Comparison of ENCODE assay signal across 9 cellular contexts in genomic region chr13:61414686-61415664, GRCh38. TPM values are rescaled to one million over a fixed set of nuclear protein-coding genes. Genes with fewer than 3 reads are reported as not detected.
A peak's percentile ranks its signal among the peaks of the same experiment; 100 is the strongest.
DNase-seq lines count a peak whose midpoint lies in the region; ATAC-seq and TF ChIP-seq lines count a peak whose summit lies in the region.
"Had no signal": no experiment of that assay in that cellular context is flagged by ENCODE, and none has a peak within 500 bp of the region (broad histone marks: within the 10 kb centered on the region; RNA-seq: fewer than 3 reads in every experiment).

No MANE protein-coding gene starts in this region.

- H3K4me1 Mint-ChIP-seq in activated CD8-positive, alpha-beta memory T cell treated with anti-CD3 and anti-CD28 coated beads, Interleukin-2, amount 10 ng/mL, durations not matched to agents 7 days and 5 days: no peaks in the 10 kb centered on the region
- H3K4me1 Mint-ChIP-seq in activated naive CD4-positive, alpha-beta T cell treated with anti-CD3 and anti-CD28 coated beads for 36 hours (ENCODE audit: low read depth): no peaks in the 10 kb centered on the region
- H3K4me1 Mint-ChIP-seq: activated naive CD8-positive, alpha-beta T cell treated with anti-CD3 and anti-CD28 coated beads, Interleukin-2, amount 10 ng/mL, durations not matched to agents 7 days and 5 days had no signal

- H3K4me2 ChIP-seq in osteoblast (ENCODE audit: insufficient read depth, low read length): no peak overlapping the region

- H3K4me1 ChIP-seq in osteoblast (ENCODE audit: insufficient read depth, low read length): no peaks in the 10 kb centered on the region

- H3K9me3 ChIP-seq in osteoblast (ENCODE audit: low read depth, low read length): no peaks in the 10 kb centered on the region

- peak; percentile 51 for DNase-seq in HT-29 (ENCODE audit: low spot score)
- peak; percentile 82 to 86 for DNase-seq in SHP77 (lab: John Stamatoyannopoulos, UW)
- DNase-seq in glomerular visceral epithelial cell (ENCODE audit: extremely low spot score): peak; percentile 85
- DNase-seq in osteoblast (ENCODE audit: insufficient read length, low spot score, missing footprints): peak; percentile 55
- no peak for DNase-seq in activated CD8-positive, alpha-beta memory T cell treated with anti-CD3 and anti-CD28 coated beads, Interleukin-2, amount 10 ng/mL, durations not matched to agents 7 days and 5 days
- DNase-seq in activated naive CD4-positive, alpha-beta T cell treated with anti-CD3 and anti-CD28 coated beads for 36 hours: no peak
- no peak for DNase-seq in T1000 (lab: John Stamatoyannopoulos, UW)
- DNase-seq: activated naive CD8-positive, alpha-beta T cell treated with anti-CD3 and anti-CD28 coated beads, Interleukin-2, amount 10 ng/mL, durations not matched to agents 7 days and 5 days had no signal

- H3K27me3 ChIP-seq in osteoblast (ENCODE audit: insufficient read depth, low read length): no peaks in the 10 kb centered on the region

- TF ChIP-seq CTCF in osteoblast (IDR thresholded peaks at IDR 0.05; ENCODE audit: extremely low read depth, low read depth, low read length): no peak

- no peak overlapping the region for H2AFZ ChIP-seq in osteoblast (ENCODE audit: low read length)

- intact Hi-C loops in activated naive CD4-positive, alpha-beta T cell treated with anti-CD3 and anti-CD28 coated beads for 36 hours (cut with micrococcal nuclease): loop anchor here (5.0 kb wide), 1 partner anchor 288 kb away; no protein-coding TSS in a partner anchor

- H3K9me3 Mint-ChIP-seq in activated CD8-positive, alpha-beta memory T cell treated with anti-CD3 and anti-CD28 coated beads, Interleukin-2, amount 10 ng/mL, durations not matched to agents 7 days and 5 days (ENCODE audit: low read depth): no peaks in the 10 kb centered on the region
- H3K9me3 Mint-ChIP-seq in activated naive CD4-positive, alpha-beta T cell treated with anti-CD3 and anti-CD28 coated beads for 36 hours: no peaks in the 10 kb centered on the region
- H3K9me3 Mint-ChIP-seq: activated naive CD8-positive, alpha-beta T cell treated with anti-CD3 and anti-CD28 coated beads, Interleukin-2, amount 10 ng/mL, durations not matched to agents 7 days and 5 days had no signal

- H3K4me3 Mint-ChIP-seq in activated CD8-positive, alpha-beta memory T cell treated with anti-CD3 and anti-CD28 coated beads, Interleukin-2, amount 10 ng/mL, durations not matched to agents 7 days and 5 days: no peak overlapping the region
- H3K4me3 Mint-ChIP-seq in activated naive CD4-positive, alpha-beta T cell treated with anti-CD3 and anti-CD28 coated beads for 36 hours: no peak overlapping the region
- H3K4me3 Mint-ChIP-seq: activated naive CD8-positive, alpha-beta T cell treated with anti-CD3 and anti-CD28 coated beads, Interleukin-2, amount 10 ng/mL, durations not matched to agents 7 days and 5 days had no signal

- H3K79me2 ChIP-seq in osteoblast (ENCODE audit: insufficient read depth, low read length): no peaks in the 10 kb centered on the region

- peaks cover 20% of the 10 kb centered on the region for H3K27me3 Mint-ChIP-seq in activated CD8-positive, alpha-beta memory T cell treated with anti-CD3 and anti-CD28 coated beads, Interleukin-2, amount 10 ng/mL, durations not matched to agents 7 days and 5 days
- H3K27me3 Mint-ChIP-seq in activated naive CD4-positive, alpha-beta T cell treated with anti-CD3 and anti-CD28 coated beads for 36 hours (ENCODE audit: low read depth): peaks cover 42% of the 10 kb centered on the region

- H3K4me3 ChIP-seq in osteoblast (ENCODE audit: insufficient read depth, low read length): no peak overlapping the region

- no peak overlapping the region for H3K27ac ChIP-seq in osteoblast (ENCODE audit: low read depth, low read length)

- no peaks in the 10 kb centered on the region for H3K36me3 ChIP-seq in osteoblast (ENCODE audit: insufficient read depth, low read length)

- no peak overlapping the region for H3K27ac Mint-ChIP-seq in activated CD8-positive, alpha-beta memory T cell treated with anti-CD3 and anti-CD28 coated beads, Interleukin-2, amount 10 ng/mL, durations not matched to agents 7 days and 5 days
- no peak overlapping the region for H3K27ac Mint-ChIP-seq in activated naive CD4-positive, alpha-beta T cell treated with anti-CD3 and anti-CD28 coated beads for 36 hours
- H3K27ac Mint-ChIP-seq: activated naive CD8-positive, alpha-beta T cell treated with anti-CD3 and anti-CD28 coated beads, Interleukin-2, amount 10 ng/mL, durations not matched to agents 7 days and 5 days had no signal

- no peak for ATAC-seq in activated CD8-positive, alpha-beta memory T cell treated with anti-CD3 and anti-CD28 coated beads, Interleukin-2, amount 10 ng/mL, durations not matched to agents 7 days and 5 days
- no peak for ATAC-seq in HG02884 (IDR thresholded peaks at IDR 0.05; ENCODE audit: unreplicated experiment)

- no peaks in the 10 kb centered on the region for H4K20me1 ChIP-seq in osteoblast (ENCODE audit: insufficient read depth, low read length)

- no peaks in the 10 kb centered on the region for H3K36me3 Mint-ChIP-seq in activated CD8-positive, alpha-beta memory T cell treated with anti-CD3 and anti-CD28 coated beads, Interleukin-2, amount 10 ng/mL, durations not matched to agents 7 days and 5 days
- peaks cover 1% of the 10 kb centered on the region for H3K36me3 Mint-ChIP-seq in activated naive CD4-positive, alpha-beta T cell treated with anti-CD3 and anti-CD28 coated beads for 36 hours (ENCODE audit: low read depth)
- H3K36me3 Mint-ChIP-seq: activated naive CD8-positive, alpha-beta T cell treated with anti-CD3 and anti-CD28 coated beads, Interleukin-2, amount 10 ng/mL, durations not matched to agents 7 days and 5 days had no signal

- CTCF ChIA-PET in activated CD8-positive, alpha-beta memory T cell treated with anti-CD3 and anti-CD28 coated beads, Interleukin-2, amount 10 ng/mL, durations not matched to agents 7 days and 5 days (lab: Charles Lee): no interaction called here
- CTCF ChIA-PET in activated naive CD4-positive, alpha-beta T cell treated with anti-CD3 and anti-CD28 coated beads for 36 hours (lab: Charles Lee): no interaction called here

RNA-seq across cellular contexts. Expression of gene PCDH20, which starts 0.7 kb away (rescaled TPM):
- total RNA-seq in HT-29 (2014; rRNA removed; shearing (Covaris generic)): 0.13 and 0.18 TPM in 2 replicates
- total RNA-seq in osteoblast: not detected in 2 replicates
- total RNA-seq in activated CD8-positive, alpha-beta memory T cell treated with anti-CD3 and anti-CD28 coated beads, Interleukin-2, amount 10 ng/mL, durations not matched to agents 7 days and 5 days: not detected
- not detected for total RNA-seq in activated naive CD4-positive, alpha-beta T cell treated with anti-CD3 and anti-CD28 coated beads for 36 hours
- total RNA-seq: activated naive CD8-positive, alpha-beta T cell treated with anti-CD3 and anti-CD28 coated beads, Interleukin-2, amount 10 ng/mL, durations not matched to agents 7 days and 5 days had no signal

Comparison
In these comparisons a context has a peak if more than half of its experiments do, and no peak if none do; other contexts are left out.
1. DNase-seq: peak in HT-29 (single experiment), SHP77 (2 of 2), glomerular visceral epithelial cell (single experiment) and osteoblast (single experiment); none in activated CD8-positive, alpha-beta memory T cell treated with anti-CD3 and anti-CD28 coated beads, Interleukin-2, amount 10 ng/mL, durations not matched to agents 7 days and 5 days (single experiment), activated naive CD4-positive, alpha-beta T cell treated with anti-CD3 and anti-CD28 coated beads for 36 hours (single experiment) and T1000 (single experiment).